Comparison of ENCODE assay signal across 17 cellular contexts in genomic region chr17:81025756-81026155, GRCh38. TPM values are rescaled to one million over a fixed set of nuclear protein-coding genes. Genes with fewer than 3 reads are reported as not detected.
A peak's percentile ranks its signal among the peaks of the same experiment; 100 is the strongest.
DNase-seq lines count a peak whose midpoint lies in the region; ATAC-seq, FAIRE-seq and TF ChIP-seq lines count a peak whose summit lies in the region.
"Had no signal": no experiment of that assay in that cellular context is flagged by ENCODE, and none has a peak within 500 bp of the region (broad histone marks: within the 10 kb centered on the region; RNA-seq: fewer than 3 reads in every experiment).

No MANE protein-coding gene starts in this region.

- FAIRE-seq in HepG2 (lab: Jason Lieb, UNC) = no peak

- H3K4me1 ChIP-seq in HepG2 (ENCODE audit: insufficient read depth, low read length) (peaks cover 77% of the 10 kb centered on the region), skeletal muscle tissue (ENCODE audit: control insufficient read depth in 3 of 3, insufficient read depth in 3 of 3, low read length in 3 of 3) (peaks cover 34 to 44% (median 42%) of the 10 kb centered on the region in 3 donors), A673 (ENCODE audit: insufficient read depth, low read length, poor library complexity, severe bottlenecking) (peaks cover 23% of the 10 kb centered on the region)
- H3K4me1 ChIP-seq: HAP-1 had no signal

- H2AFZ ChIP-seq in HepG2 (ENCODE audit: low read length) = no peak overlapping the region

- in situ Hi-C loops in HepG2 (cut with HindIII; ENCODE audit: extremely low pct_ligation_motif_present, low pct_unique_long_range_greater_than_20kb) = no loop called here

- TF ChIP-seq EP300 in HepG2 (IDR thresholded peaks at IDR 0.05; ENCODE audit: low read depth in 2 of 2, low read length in 2 of 2) (no peak), HepG2 (CRISPR knock-in tag; IDR thresholded peaks at IDR 0.05; ENCODE audit: borderline replicate concordance) (no peak)

- no peak for TF ChIP-seq CTCF in brain (conservative IDR thresholded peaks at IDR 0.05)
- TF ChIP-seq CTCF in HepG2 (CRISPR knock-in tag; IDR thresholded peaks at IDR 0.05) = no peak
- no peak for TF ChIP-seq CTCF in A673 (conservative IDR thresholded peaks at IDR 0.05; ENCODE audit: low read depth, low read length)

- peaks cover 0 to 4% (median 0%) of the 10 kb centered on the region in 5 experiments for H3K9me3 Mint-ChIP-seq in brain

- H3K27me3 Mint-ChIP-seq in brain = peaks cover 3% of the 10 kb centered on the region

- H3K27me3 ChIP-seq in HepG2 (ENCODE audit: control insufficient read depth in 1 of 2, insufficient read depth in 2 of 2, low read length in 2 of 2) (peaks cover 19 to 53% of the 10 kb centered on the region in 2 experiments; a peak in 4 of 5 replicates), skeletal muscle tissue (ENCODE audit: control insufficient read depth in 3 of 3, insufficient read depth in 3 of 3, low read length in 3 of 3) (peaks cover 40 to 52% (median 44%) of the 10 kb centered on the region in 3 donors), A673 (replicated peaks; ENCODE audit: insufficient read depth, low read depth, low read length, poor library complexity) (no peaks in the 10 kb centered on the region)

- peak overlapping the region; percentile 87 to 99 (median 93) for H3K27ac Mint-ChIP-seq in brain
- H3K27ac Mint-ChIP-seq: T-helper 1 cell treated with Interleukin-12 subunit alpha and Interleukin-12 subunit beta and Interleukin-4 antibody, amounts not matched to agents 30 μg/mL and 1 μg/mL, for 36 hours; WTC11 had no signal

- no peak for TF ChIP-seq RAD21 in HepG2 (CRISPR knock-in tag; IDR thresholded peaks at IDR 0.05)

- intact Hi-C loops in HepG2 (cut with micrococcal nuclease; ENCODE audit: unreplicated experiment) (no loop called here), A673 (cut with micrococcal nuclease; ENCODE audit: unreplicated experiment) (loop anchor here (2.0 kb wide), 1 partner anchor 75 kb away; no protein-coding TSS in a partner anchor)

- H3K36me3 ChIP-seq in HepG2 (replicated peaks in 1 of 2; ENCODE audit: control insufficient read depth in 1 of 2, insufficient read depth in 2 of 2, low read length in 2 of 2) (no peaks in the 10 kb centered on the region), skeletal muscle tissue (ENCODE audit: control insufficient read depth in 3 of 3, insufficient read depth in 3 of 3, low read length in 3 of 3) (no peaks in the 10 kb centered on the region), A673 (ENCODE audit: insufficient read depth, low read length, poor library complexity, severe bottlenecking) (no peaks in the 10 kb centered on the region)
- H3K36me3 ChIP-seq: HAP-1, neutrophil had no signal

- H3K9me3 ChIP-seq in HepG2 (ENCODE audit: low read length) (no peaks in the 10 kb centered on the region), skeletal muscle tissue (ENCODE audit: control insufficient read depth in 3 of 3, low read length in 3 of 3) (no peaks in the 10 kb centered on the region), A673 (ENCODE audit: low read depth, low read length, poor library complexity, severe bottlenecking) (no peaks in the 10 kb centered on the region)
- H3K9me3 ChIP-seq: HAP-1, neutrophil had no signal

- H3K4me3 ChIP-seq in HepG2 (replicated peaks in 1 of 3; ENCODE audit: insufficient read depth in 1 of 3, low read depth in 2 of 3, low read length in 3 of 3) = 0 out of 6 replicates have a peak overlapping the region, but pooled peaks of 1 of the 3 experiments have one; percentile 14
- H3K4me3 ChIP-seq in skeletal muscle tissue (ENCODE audit: low read length in 3 of 3) = peak overlapping the region; percentile 30 to 49 (median 30)
- H3K4me3 ChIP-seq in A673 (ENCODE audit: low read depth, low read length, poor library complexity, severe bottlenecking) = no peak overlapping the region
- H3K4me3 ChIP-seq: HAP-1, skin epidermis had no signal

- H3K79me2 ChIP-seq in HepG2 (ENCODE audit: insufficient read depth, low read length) = no peaks in the 10 kb centered on the region

- peaks cover 70% of the 10 kb centered on the region for H3K4me1 Mint-ChIP-seq in brain

- ATAC-seq in HepG2 = no peak
- ATAC-seq: WTC11 had no signal

- no peak overlapping the region for H3K9ac ChIP-seq in HepG2 (ENCODE audit: insufficient read depth, low read depth, low read length)
- H3K9ac ChIP-seq in skeletal muscle tissue (ENCODE audit: low read depth in 1 of 3, low read length in 3 of 3) = peak overlapping the region in 1 of 3 donors; percentile 60

- DNase-seq in D341Med (ENCODE audit: low spot score) (peak; percentile 38), HepG2 (ENCODE audit: low spot score) (no peak), DMS 273 treated with DMSO at 0.1 percent for 48 hours (lab: John Stamatoyannopoulos, UW) (no peak), A673 (ENCODE audit: low spot score) (no peak), NCI-H2171 treated with DMSO at 0.1 percent for 48 hours (lab: John Stamatoyannopoulos, UW) (no peak), NCI-H1694 (lab: John Stamatoyannopoulos, UW) (no peak)
- DNase-seq: Calu3, GF-D8, mesendoderm, NCI-H1436 had no signal

- peak overlapping the region in 1 of 5 experiments; percentile 54 for H3K4me3 Mint-ChIP-seq in brain
- H3K4me3 Mint-ChIP-seq: T-helper 1 cell treated with Interleukin-12 subunit alpha and Interleukin-12 subunit beta and Interleukin-4 antibody, amounts not matched to agents 30 μg/mL and 1 μg/mL, for 36 hours; WTC11 had no signal

- no peak overlapping the region for H3K27ac ChIP-seq in HepG2 (ENCODE audit: extremely low read length, insufficient read depth, low read length)
- no peak overlapping the region for H3K27ac ChIP-seq in skeletal muscle tissue (ENCODE audit: low read depth, low read length)
- H3K27ac ChIP-seq in A673 (ENCODE audit: low read depth, low read length, poor library complexity, severe bottlenecking) = no peak overlapping the region
- H3K27ac ChIP-seq: neutrophil had no signal

- POLR2A ChIA-PET in HepG2 (lab: Yijun Ruan, JAX) (interaction anchor here (1.2 to 1.5 kb wide), 6 partner anchors 8 to 214 kb away, joined by 3 to 7 read pairs (median 5); partner anchors contain the start of genes BAIAP2 and NDUFAF8), A673 (lab: Charles Lee; ENCODE audit: low non-redundant PET) (no interaction called here)

- no TSS peak for BruUV-seq in HepG2 (replicated peaks; lab: Mats Ljungman, UMichigan)
- no TSS peak for BruUV-seq in A673 (replicated peaks; lab: Mats Ljungman, UMichigan)

- H4K20me1 ChIP-seq in HepG2 (ENCODE audit: insufficient read depth, low read length) = no peaks in the 10 kb centered on the region

- CTCF ChIA-PET in HepG2 (lab: Yijun Ruan, JAX; ENCODE audit: low intra/inter-chr PET ratio, low total read pairs) = interaction anchor here (4.3 kb wide), 1 partner anchor 76 kb away, joined by 83 read pairs; no protein-coding TSS in a partner anchor
- CTCF ChIA-PET in A673 (lab: Charles Lee) = no interaction called here

- TF ChIP-seq POLR2A in HepG2 (IDR thresholded peaks at IDR 0.05; ENCODE audit: insufficient read depth in 1 of 2, low read depth in 2 of 2, low read length in 2 of 2) = no peak

- no peaks in the 10 kb centered on the region for H3K36me3 Mint-ChIP-seq in brain
- H3K36me3 Mint-ChIP-seq: WTC11 had no signal

- whole genome bisulfite sequencing in HepG2 (ENCODE audit: low lambda C conversion rate) = 76% methylated on average over 8 of the region's 22 CpGs

- peak overlapping the region; percentile 70 for H3K4me2 ChIP-seq in HepG2 (ENCODE audit: low read depth, low read length)

RNA-seq across cellular contexts. Expression of gene BAIAP2, which starts 9.2 kb away (rescaled TPM):
- polyA plus RNA-seq in brain (ENCODE audit: insufficient read depth, low read depth, low replicate concordance) (87.8 TPM), HepG2 (2011; rRNA removed) (24.0 and 29.8 TPM in 2 replicates)
- total RNA-seq in HepG2 (2016; rRNA removed; fragmentation: Illumina TruSeq; extraction: Trizol) (16.3 and 22.5 TPM in 2 replicates), skeletal muscle tissue (7.3 TPM), A673 (2021) (51.6 and 54.9 TPM in 2 replicates)
- 8.5 and 9.9 TPM in 2 replicates for total RNA-seq in HepG2 (2016; cell fraction: cytosol; rRNA removed; fragmentation: Illumina TruSeq; extraction: Trizol; ENCODE audit: low read depth)
- total RNA-seq in HepG2 (2016; cell fraction: insoluble cytoplasmic fraction; rRNA removed; fragmentation: Illumina TruSeq; extraction: Trizol) = 15.1 and 19.9 TPM in 2 replicates
- total RNA-seq in HepG2 (2016; cell fraction: membrane; rRNA removed; fragmentation: Illumina TruSeq; extraction: Trizol) = 11.6 and 11.8 TPM in 2 replicates
- 15.9 and 21.1 TPM in 2 replicates for total RNA-seq in HepG2 (2016; cell fraction: nucleus; rRNA removed; fragmentation: Illumina TruSeq; extraction: Trizol)
- 14.8 and 22.5 TPM in 2 replicates for polyA plus RNA-seq in HepG2 (2011; cell fraction: cytosol; rRNA removed)
- 101 and 122 TPM in 2 replicates for polyA plus RNA-seq in HepG2 (2011; cell fraction: nucleus; rRNA removed)
- 34.4 and 34.9 TPM in 2 replicates for polyA plus RNA-seq in HepG2 (2012)
- 3.9 and 4.4 TPM in 2 replicates for polyA plus RNA-seq in HepG2 (2016; cell fraction: cytosol; fragmentation: Illumina TruSeq; extraction: Trizol; ENCODE audit: low read depth)
- 14.7 and 22.4 TPM in 2 replicates for polyA plus RNA-seq in HepG2 (2016; cell fraction: insoluble cytoplasmic fraction; fragmentation: Illumina TruSeq; extraction: Trizol; ENCODE audit: low read depth)
- polyA plus RNA-seq in HepG2 (2016; cell fraction: membrane; fragmentation: Illumina TruSeq; extraction: Trizol; ENCODE audit: low read depth) = 6.8 and 8.2 TPM in 2 replicates
- 38.9 and 40.0 TPM in 2 replicates for polyA plus RNA-seq in HepG2 (2016; cell fraction: nucleus; fragmentation: Illumina TruSeq; extraction: Trizol; ENCODE audit: insufficient read depth, low read depth)
- 6.9 and 34.6 TPM in 2 replicates for polyA minus RNA-seq in HepG2 (2011; rRNA and poly(A)+ RNA removed; ENCODE audit: low replicate concordance)
- polyA minus RNA-seq in HepG2 (2011; cell fraction: cytosol; rRNA and poly(A)+ RNA removed) = 19.5 and 20.5 TPM in 2 replicates
- 51.2 and 56.7 TPM in 2 replicates for polyA minus RNA-seq in HepG2 (2011; cell fraction: nucleus; rRNA and poly(A)+ RNA removed)

RNA-seq across cellular contexts. Expression of gene CHMP6, which starts 34.1 kb away (rescaled TPM):
- polyA plus RNA-seq in brain (ENCODE audit: insufficient read depth, low read depth, low replicate concordance) (35.2 TPM), HepG2 (2011; rRNA removed) (11.1 and 17.7 TPM in 2 replicates)
- total RNA-seq in HepG2 (2016; rRNA removed; fragmentation: Illumina TruSeq; extraction: Trizol) (24.2 and 24.6 TPM in 2 replicates), skeletal muscle tissue (12.5 TPM), A673 (2021) (18.7 and 21.3 TPM in 2 replicates)
- 5.9 and 6.6 TPM in 2 replicates for total RNA-seq in HepG2 (2016; cell fraction: cytosol; rRNA removed; fragmentation: Illumina TruSeq; extraction: Trizol; ENCODE audit: low read depth)
- 24.5 and 25.5 TPM in 2 replicates for total RNA-seq in HepG2 (2016; cell fraction: insoluble cytoplasmic fraction; rRNA removed; fragmentation: Illumina TruSeq; extraction: Trizol)
- total RNA-seq in HepG2 (2016; cell fraction: membrane; rRNA removed; fragmentation: Illumina TruSeq; extraction: Trizol) = 14.7 and 15.5 TPM in 2 replicates
- 12.8 and 13.9 TPM in 2 replicates for total RNA-seq in HepG2 (2016; cell fraction: nucleus; rRNA removed; fragmentation: Illumina TruSeq; extraction: Trizol)
- polyA plus RNA-seq in HepG2 (2011; cell fraction: cytosol; rRNA removed) = 14.2 and 21.6 TPM in 2 replicates
- polyA plus RNA-seq in HepG2 (2011; cell fraction: nucleus; rRNA removed) = 31.7 and 32.3 TPM in 2 replicates
- 10.1 and 14.6 TPM in 2 replicates for polyA plus RNA-seq in HepG2 (2012)
- polyA plus RNA-seq in HepG2 (2016; cell fraction: cytosol; fragmentation: Illumina TruSeq; extraction: Trizol; ENCODE audit: low read depth) = 8.4 and 9.7 TPM in 2 replicates
- polyA plus RNA-seq in HepG2 (2016; cell fraction: insoluble cytoplasmic fraction; fragmentation: Illumina TruSeq; extraction: Trizol; ENCODE audit: low read depth) = 42.4 and 45.1 TPM in 2 replicates
- polyA plus RNA-seq in HepG2 (2016; cell fraction: membrane; fragmentation: Illumina TruSeq; extraction: Trizol; ENCODE audit: low read depth) = 14.8 and 17.6 TPM in 2 replicates
- polyA plus RNA-seq in HepG2 (2016; cell fraction: nucleus; fragmentation: Illumina TruSeq; extraction: Trizol; ENCODE audit: insufficient read depth, low read depth) = 34.7 and 37.8 TPM in 2 replicates
- 6.7 and 18.8 TPM in 2 replicates for polyA minus RNA-seq in HepG2 (2011; rRNA and poly(A)+ RNA removed; ENCODE audit: low replicate concordance)
- polyA minus RNA-seq in HepG2 (2011; cell fraction: cytosol; rRNA and poly(A)+ RNA removed) = 8.2 and 11.1 TPM in 2 replicates
- polyA minus RNA-seq in HepG2 (2011; cell fraction: nucleus; rRNA and poly(A)+ RNA removed) = 20.0 and 22.4 TPM in 2 replicates
